19 cellular contexts compared by ENCODE assay signal in the genomic region with DNA sequence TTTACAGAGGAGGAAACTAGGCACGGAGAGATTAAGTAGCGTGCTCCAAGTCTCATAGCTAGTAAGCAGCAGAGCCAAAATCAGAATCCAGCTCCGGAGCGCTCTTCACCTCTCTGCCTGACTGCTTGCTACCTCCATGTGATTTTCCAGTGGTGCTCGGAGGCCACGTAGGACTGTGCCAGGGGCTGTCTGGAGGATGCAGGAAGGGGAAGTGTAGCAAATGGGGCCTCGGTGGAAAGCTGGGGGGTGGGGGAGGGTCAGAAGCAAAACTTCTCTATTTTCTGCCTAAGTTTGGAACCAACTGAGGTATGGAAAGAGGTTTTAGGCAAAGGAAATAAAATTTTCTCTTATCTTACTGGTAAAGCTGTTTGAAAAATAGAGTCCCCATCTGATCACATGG.
A peak's percentile ranks its signal among the peaks of the same experiment; 100 is the strongest.
DNase-seq lines count a peak whose midpoint lies in the region; ATAC-seq lines count a peak whose summit lies in the region.
"Had no signal": no experiment of that assay in that cellular context is flagged by ENCODE, and none has a peak within 500 bp of the region (broad histone marks: within the 10 kb centered on the region; RNA-seq: fewer than 3 reads in every experiment).

No MANE protein-coding gene starts in this region.

- H3K36me3 Mint-ChIP-seq in immature natural killer cell: peaks cover 0 to 18% (median 13%) of the 10 kb centered on the region in 3 donors
- no peaks in the 10 kb centered on the region for H3K36me3 Mint-ChIP-seq in stimulated activated naive B cell treated with anti-CD40 and anti-IgM and Interleukin-4, amounts not matched to agents 10 μg/mL and 1 μg/mL and 100 μg/mL, for 72 hours
- H3K36me3 Mint-ChIP-seq: activated naive CD8-positive, alpha-beta T cell; brain had no signal

- no peaks in the 10 kb centered on the region for H3K27me3 ChIP-seq in right cardiac atrium (ENCODE audit: control insufficient read depth, insufficient read depth)
- H3K27me3 ChIP-seq: esophagus muscularis mucosa, sigmoid colon had no signal

- no peaks in the 10 kb centered on the region for H3K9me3 ChIP-seq in right cardiac atrium (ENCODE audit: control insufficient read depth, low read length)
- H3K9me3 ChIP-seq: esophagus muscularis mucosa, sigmoid colon had no signal

- ATAC-seq in right cardiac atrium: peak; percentile 54 to 64
- ATAC-seq in Right ventricle myocardium superior (ENCODE audit: poor library complexity): no peak
- peak; percentile 40 to 64 for ATAC-seq in stimulated activated naive B cell treated with anti-CD40 and anti-IgM and Interleukin-4, amounts not matched to agents 10 μg/mL and 1 μg/mL and 100 μg/mL, for 72 hours (replicated peaks)
- no peak for ATAC-seq in HG03439 (IDR thresholded peaks at IDR 0.05; ENCODE audit: unreplicated experiment)
- no peak for ATAC-seq in GM21619 (IDR thresholded peaks at IDR 0.05; ENCODE audit: unreplicated experiment)
- no peak for ATAC-seq in GM21737 (IDR thresholded peaks at IDR 0.05; ENCODE audit: unreplicated experiment)
- ATAC-seq: activated T-cell treated with anti-CD3 and anti-CD28 coated beads, Interleukin-2, amount 50 U/mL, for 4 hours had no signal

- no peak overlapping the region for H3K27ac ChIP-seq in right cardiac atrium (ENCODE audit: low read length)
- H3K27ac ChIP-seq: esophagus muscularis mucosa, sigmoid colon had no signal

- no peaks in the 10 kb centered on the region for H3K9me3 Mint-ChIP-seq in immature natural killer cell
- no peaks in the 10 kb centered on the region for H3K9me3 Mint-ChIP-seq in stimulated activated naive B cell treated with anti-CD40 and anti-IgM and Interleukin-4, amounts not matched to agents 10 μg/mL and 1 μg/mL and 100 μg/mL, for 72 hours
- H3K9me3 Mint-ChIP-seq: activated B cell treated with CpG ODN at 0.5 μM for 24 hours; activated CD8-positive, alpha-beta T cell treated with anti-CD3 and anti-CD28 coated beads for 36 hours; activated T-cell treated with anti-CD3 and anti-CD28 coated beads, Interleukin-2, amount 50 U/mL, for 4 hours; brain had no signal

- DNase-seq in right cardiac atrium (peak in 1 of 3 donors; percentile 58), Right ventricle myocardium superior (no peak), SKM-1 treated with dmso at 0.1 percent for 144 hours (lab: John Stamatoyannopoulos, UW; ENCODE audit: unreplicated experiment) (peak; percentile 74), immature natural killer cell (no peak)
- DNase-seq in stimulated activated naive B cell treated with anti-CD40 and anti-IgM and Interleukin-4, amounts not matched to agents 10 μg/mL and 1 μg/mL and 100 μg/mL, for 72 hours: no peak
- DNase-seq: activated B cell treated with CpG ODN at 0.5 μM for 24 hours; activated CD8-positive, alpha-beta T cell treated with anti-CD3 and anti-CD28 coated beads for 36 hours; activated T-cell treated with anti-CD3 and anti-CD28 coated beads, Interleukin-2, amount 50 U/mL, for 4 hours; COR-L47; MM.1S; NCI-H2081; sigmoid colon; stimulated activated CD4-positive, alpha-beta T cell treated with anti-CD3 and anti-CD28 coated beads, Interleukin-1b, Interleukin-23, amount 100 ng/mL, for 48 hours had no signal

- H3K4me1 Mint-ChIP-seq in immature natural killer cell: peaks cover 30 to 44% of the 10 kb centered on the region in 2 donors
- H3K4me1 Mint-ChIP-seq in stimulated activated naive B cell treated with anti-CD40 and anti-IgM and Interleukin-4, amounts not matched to agents 10 μg/mL and 1 μg/mL and 100 μg/mL, for 72 hours: peaks cover 23 to 26% of the 10 kb centered on the region in 2 donors

- H3K4me3 Mint-ChIP-seq in immature natural killer cell: peak overlapping the region in 1 of 5 donors; percentile 2
- H3K4me3 Mint-ChIP-seq in stimulated activated naive B cell treated with anti-CD40 and anti-IgM and Interleukin-4, amounts not matched to agents 10 μg/mL and 1 μg/mL and 100 μg/mL, for 72 hours: peak overlapping the region; percentile 2 to 21
- H3K4me3 Mint-ChIP-seq: activated B cell treated with CpG ODN at 0.5 μM for 24 hours; activated CD8-positive, alpha-beta T cell treated with anti-CD3 and anti-CD28 coated beads for 36 hours; activated naive CD8-positive, alpha-beta T cell; activated T-cell treated with anti-CD3 and anti-CD28 coated beads, Interleukin-2, amount 50 U/mL, for 4 hours; brain had no signal

- peaks cover 0 to 2% (median 2%) of the 10 kb centered on the region in 3 donors for H3K27me3 Mint-ChIP-seq in immature natural killer cell (ENCODE audit: low read depth in 3 of 3)
- H3K27me3 Mint-ChIP-seq in stimulated activated naive B cell treated with anti-CD40 and anti-IgM and Interleukin-4, amounts not matched to agents 10 μg/mL and 1 μg/mL and 100 μg/mL, for 72 hours: peaks cover 0 to 3% of the 10 kb centered on the region in 2 donors
- H3K27me3 Mint-ChIP-seq: activated naive CD8-positive, alpha-beta T cell had no signal

- H3K4me1 ChIP-seq in right cardiac atrium (ENCODE audit: control insufficient read depth, insufficient read depth, low read length): no peaks in the 10 kb centered on the region
- H3K4me1 ChIP-seq: sigmoid colon had no signal

- WGBS in right cardiac atrium: 64% methylated on average over 7 of the region's 7 CpGs

- intact Hi-C loops in right cardiac atrium (cut with DNase I) (no loop called here), Right ventricle myocardium superior (cut with DNase I) (no loop called here)

- H3K4me3 ChIP-seq in right cardiac atrium (ENCODE audit: low read length): no peak overlapping the region
- H3K4me3 ChIP-seq: esophagus muscularis mucosa, sigmoid colon had no signal

- H3K27ac Mint-ChIP-seq in immature natural killer cell: peak overlapping the region in 4 of 6 donors; percentile 36 to 75 (median 60)
- H3K27ac Mint-ChIP-seq in stimulated activated naive B cell treated with anti-CD40 and anti-IgM and Interleukin-4, amounts not matched to agents 10 μg/mL and 1 μg/mL and 100 μg/mL, for 72 hours: peak overlapping the region; percentile 14
- H3K27ac Mint-ChIP-seq: activated B cell treated with CpG ODN at 0.5 μM for 24 hours; activated CD8-positive, alpha-beta T cell treated with anti-CD3 and anti-CD28 coated beads for 36 hours; activated naive CD8-positive, alpha-beta T cell; brain had no signal

Comparison
In these comparisons a context has a peak if more than half of its experiments do, and no peak if none do; other contexts are left out.
1. ATAC-seq: peak in right cardiac atrium (2 of 2) and stimulated activated naive B cell treated with anti-CD40 and anti-IgM and Interleukin-4, amounts not matched to agents 10 μg/mL and 1 μg/mL and 100 μg/mL, for 72 hours (2 of 2); none in Right ventricle myocardium superior (single experiment), HG03439 (single experiment), GM21619 (single experiment) and GM21737 (single experiment).